In genomic region chr4:23889368-23889767, GRCh38 we compare ENCODE assay signal across 8 cellular contexts. TPM values are rescaled to one million over a fixed set of nuclear protein-coding genes. Genes with fewer than 3 reads are reported as not detected.
DNase-seq lines count a peak whose midpoint lies in the region; ATAC-seq and TF ChIP-seq lines count a peak whose summit lies in the region.

No MANE protein-coding gene starts in this region.

- H3K4me2 ChIP-seq in GM23248 (ENCODE audit: unreplicated experiment) (peak overlapping the region; percentile 87), smooth muscle cell (peak overlapping the region; percentile 83)

- H2AFZ ChIP-seq in GM23248 (peak overlapping the region; percentile 70), smooth muscle cell (ENCODE audit: low read depth) (peak overlapping the region; percentile 50)

- no peaks in the 10 kb centered on the region for H3K36me3 ChIP-seq in GM23248 (ENCODE audit: low read depth)
- H3K36me3 ChIP-seq in left lung, result no peaks in the 10 kb centered on the region
- H3K36me3 ChIP-seq in smooth muscle cell (ENCODE audit: low read depth), result no peaks in the 10 kb centered on the region

- H3K9me3 ChIP-seq in GM23248 (ENCODE audit: low read depth) (no peaks in the 10 kb centered on the region), left lung (no peaks in the 10 kb centered on the region), smooth muscle cell (replicated peaks; ENCODE audit: low read depth) (no peaks in the 10 kb centered on the region)

- ATAC-seq in left lung, result no peak
- ATAC-seq in HG02885 (IDR thresholded peaks at IDR 0.05; ENCODE audit: poor library complexity, unreplicated experiment), result no peak

- H3K4me1 ChIP-seq in GM23248 (ENCODE audit: insufficient read depth), result peaks cover 22% of the 10 kb centered on the region
- H3K4me1 ChIP-seq in left lung, result no peaks in the 10 kb centered on the region
- H3K4me1 ChIP-seq in smooth muscle cell (ENCODE audit: low read depth), result peaks cover 22% of the 10 kb centered on the region

- H3F3A ChIP-seq in GM23248 (ENCODE audit: insufficient read depth) (0 out of 2 replicates have a peak, but pooled peaks cover 7% of the 10 kb centered on the region), smooth muscle cell (ENCODE audit: low read depth) (no peaks in the 10 kb centered on the region)

- H3K27ac ChIP-seq in GM23248 (no peak overlapping the region), left lung (peak overlapping the region; percentile 62 to 82), smooth muscle cell (ENCODE audit: low read depth) (no peak overlapping the region)

- no peak for TF ChIP-seq CTCF in astrocyte of the cerebellum (IDR thresholded peaks at IDR 0.05; ENCODE audit: low read depth, low read length, missing control alignments)
- no peak for TF ChIP-seq CTCF in left lung (IDR thresholded peaks at IDR 0.05)
- no peak for TF ChIP-seq CTCF in smooth muscle cell (IDR thresholded peaks at IDR 0.05; ENCODE audit: borderline replicate concordance, insufficient read depth, poor library complexity, severe bottlenecking)

- no peaks in the 10 kb centered on the region for H3K9me2 ChIP-seq in GM23248 (ENCODE audit: insufficient read depth)

- WGBS in GM23248 (ENCODE audit: low coverage in 1 of 2, low lambda C conversion rate in 2 of 2, missing lambda C conversion rate in 2 of 2), 2 experiments, result 0 to 2% methylated on average over 3 of the region's 3 CpGs
- 30% methylated on average over 3 of the region's 3 CpGs for WGBS in smooth muscle cell (ENCODE audit: low lambda C conversion rate)

- H4K20me1 ChIP-seq in GM23248 (ENCODE audit: insufficient read depth) (no peaks in the 10 kb centered on the region), smooth muscle cell (ENCODE audit: low read depth) (no peaks in the 10 kb centered on the region)

- in situ Hi-C loops in GM23248 (cut with MboI) (no loop called here), astrocyte of the cerebellum (cut with HindIII; ENCODE audit: low sequenced_read_pairs) (no loop called here)

- H3K79me2 ChIP-seq in GM23248 (ENCODE audit: insufficient read depth) (no peaks in the 10 kb centered on the region), smooth muscle cell (ENCODE audit: low read depth) (no peaks in the 10 kb centered on the region)

- H3K9ac ChIP-seq in GM23248 (peak overlapping the region; percentile 4; the same call in 1 of the 2 replicates), smooth muscle cell (ENCODE audit: low read depth) (no peak overlapping the region)

- peak; percentile 15 for DNase-seq in GM23248
- no peak for DNase-seq in astrocyte of the cerebellum (ENCODE audit: low read depth)
- no peak for DNase-seq in left lung
- no peak for DNase-seq in smooth muscle cell (lab: John Stamatoyannopoulos, UW; ENCODE audit: unreplicated experiment)
- DNase-seq in NCI-H187 (lab: John Stamatoyannopoulos, UW), result no peak
- no peak for DNase-seq in ureter (ENCODE audit: low spot score)
- no peak for DNase-seq in AG20443 (ENCODE audit: low spot score)

- intact Hi-C loops in left lung (cut with DNase I), result no loop called here

- H3K4me3 ChIP-seq in GM23248, result peak overlapping the region; percentile 73
- peak overlapping the region; percentile 49 for H3K4me3 ChIP-seq in astrocyte of the cerebellum (ENCODE audit: low read depth, low read length)
- H3K4me3 ChIP-seq in left lung, result peak overlapping the region; percentile 37 to 39
- peak overlapping the region; percentile 54 for H3K4me3 ChIP-seq in smooth muscle cell

- peaks cover 31% of the 10 kb centered on the region for H3K27me3 ChIP-seq in GM23248 (replicated peaks; ENCODE audit: insufficient read depth)
- peaks cover 0 to 3% of the 10 kb centered on the region in 2 donors for H3K27me3 ChIP-seq in left lung
- no peaks in the 10 kb centered on the region for H3K27me3 ChIP-seq in smooth muscle cell (ENCODE audit: low read depth)

RNA-seq across cellular contexts. Expression of gene PPARGC1A, which starts 0.5 kb away (rescaled TPM):
- not detected in 2 replicates for total RNA-seq in GM23248 (2014; rRNA removed; shearing (Covaris generic))
- not detected in 2 replicates for polyA plus RNA-seq in GM23248 (2016; fragmentation: Nextera tagmentation; extraction: Ambion mirVana)
- 1 to 10 TPM; 9.1 to 9.2 TPM for total RNA-seq in left lung
- total RNA-seq in smooth muscle cell, result 1.8 and 2.8 TPM in 2 replicates
- polyA plus RNA-seq in smooth muscle cell, result 0.25 and 0.30 TPM in 2 replicates
- total RNA-seq in ureter, result 13.3 TPM

Comparison
In these comparisons a context has a peak if more than half of its experiments do, and no peak if none do; other contexts are left out.
1. H3K27ac ChIP-seq: peak in left lung (2 of 2); none in GM23248 (single experiment) and smooth muscle cell (single experiment).
2. Peak in every context shown above with its lines, with median percentiles within 50 percentile points of each other: H3K4me3 ChIP-seq.